8 cellular contexts compared by ENCODE assay signal in the genomic region with DNA sequence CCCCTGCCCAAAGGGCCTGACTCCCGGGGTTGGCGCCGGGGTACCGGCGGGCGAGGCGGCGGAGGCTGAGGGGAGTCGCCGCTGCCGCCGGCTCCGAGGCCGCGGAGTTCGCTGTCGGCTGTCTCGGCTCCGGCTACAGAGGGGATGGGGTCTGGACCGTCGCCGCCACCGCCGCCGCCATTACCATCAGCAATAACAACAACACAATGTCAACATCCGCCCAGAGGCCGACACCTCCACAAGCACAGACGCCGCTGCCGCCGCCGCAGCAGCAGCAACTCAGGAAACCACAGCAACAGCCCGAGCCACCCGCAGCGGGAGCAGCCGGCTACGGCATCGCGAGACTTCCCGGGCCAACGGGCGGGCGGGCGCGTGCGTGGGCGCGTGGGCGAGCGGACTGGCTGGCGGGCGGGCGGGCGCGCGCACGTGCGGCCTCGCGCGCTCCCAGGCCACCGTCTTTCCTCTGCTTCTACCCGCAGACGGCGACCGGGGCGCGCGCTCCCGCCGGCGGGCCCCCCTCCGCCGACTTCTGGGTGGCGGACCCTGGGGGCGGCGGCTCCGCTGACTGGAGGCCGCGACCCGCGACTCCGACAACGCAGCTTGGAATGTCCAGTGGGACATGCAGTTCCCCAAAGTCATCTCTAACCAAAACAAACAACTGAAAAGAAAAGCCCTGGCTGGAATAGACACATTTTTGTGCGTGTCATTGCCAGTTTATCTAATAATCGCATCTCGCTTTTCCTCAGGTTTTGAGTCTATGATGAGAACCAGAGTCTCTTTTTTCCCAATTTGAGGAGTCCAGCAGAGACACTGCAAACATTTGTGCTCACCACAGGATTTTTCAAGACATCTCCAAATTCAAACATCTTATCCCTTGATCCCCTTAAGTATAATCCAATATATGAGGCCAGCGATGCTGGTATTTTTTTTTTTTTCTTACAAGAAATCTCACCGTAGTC. TPM values are rescaled to one million over a fixed set of nuclear protein-coding genes. Genes with fewer than 3 reads are reported as not detected.
DNase-seq lines count a peak whose midpoint lies in the region; ATAC-seq and TF ChIP-seq lines count a peak whose summit lies in the region.

A gene (minus strand): TSS at position 289 of the 959 bp plus-strand sequence. CDS start 305 bp downstream, outside the sequence.

- H3K4me2 ChIP-seq in skeletal muscle satellite cell (ENCODE audit: low read length), result peak within 1 kb of the TSS; percentile 88

- POLR2A ChIA-PET in AG04449 (lab: Yijun Ruan, JAX), result interaction anchor here (1.0 kb wide), 1 partner anchor 376 kb away, joined by 3 read pairs; no protein-coding TSS in a partner anchor

- peaks cover 7% of the 10 kb centered on the region for H3K27me3 ChIP-seq in iPS-18a (ENCODE audit: control insufficient read depth, insufficient read depth, low read length)
- H3K27me3 ChIP-seq in skeletal muscle satellite cell (ENCODE audit: control insufficient read depth, insufficient read depth, low read length), result no peaks in the 10 kb centered on the region

- in situ Hi-C loops in T47D (cut with HindIII; ENCODE audit: low pct_unique_long_range_greater_than_20kb, low sequenced_read_pairs), result no loop called here

- peaks cover 26% of the 10 kb centered on the region for H3K4me1 ChIP-seq in iPS-18a (ENCODE audit: control insufficient read depth, low read depth, low read length)
- H3K4me1 ChIP-seq in skeletal muscle satellite cell (ENCODE audit: control insufficient read depth, insufficient read depth, low read length), result peaks cover 53% of the 10 kb centered on the region

- no peak for TF ChIP-seq CTCF in AG04449 (IDR thresholded peaks at IDR 0.05; ENCODE audit: insufficient read depth, low read length, missing control alignments)
- TF ChIP-seq CTCF in VCaP (conservative IDR thresholded peaks at IDR 0.05), result no peak

- ATAC-seq in GM18907 (IDR thresholded peaks at IDR 0.05; ENCODE audit: unreplicated experiment) (peak; percentile 96), HG03139 (IDR thresholded peaks at IDR 0.05; ENCODE audit: unreplicated experiment) (peak; percentile 93)

- peak within 1 kb of the TSS; percentile 82 for H3K9ac ChIP-seq in iPS-18a (ENCODE audit: low read length)
- H3K9ac ChIP-seq in skeletal muscle satellite cell (ENCODE audit: low read depth, low read length), result peak within 1 kb of the TSS; percentile 99

- H3K9me3 ChIP-seq in iPS-18a (ENCODE audit: control insufficient read depth, low read depth, low read length) (no peaks in the 10 kb centered on the region), skeletal muscle satellite cell (replicated peaks; ENCODE audit: low read length) (no peaks in the 10 kb centered on the region)

- no peaks in the 10 kb centered on the region for H3K36me3 ChIP-seq in iPS-18a (ENCODE audit: control insufficient read depth, low read depth, low read length)
- no peaks in the 10 kb centered on the region for H3K36me3 ChIP-seq in skeletal muscle satellite cell (ENCODE audit: insufficient read depth, low read length)

- CTCF ChIA-PET in AG04449 (lab: Yijun Ruan, JAX), result interaction anchor here (1.6 to 2.6 kb wide), 4 partner anchors 11 to 169 kb away, joined by 4 to 10 read pairs (median 5); no protein-coding TSS in a partner anchor

- H3K4me3 ChIP-seq in AG04449 (ENCODE audit: low read depth, low read length) (peak within 1 kb of the TSS; percentile 87), iPS-18a (ENCODE audit: low read length) (peak within 1 kb of the TSS; percentile 88), skeletal muscle satellite cell (ENCODE audit: low read length) (peak within 1 kb of the TSS; percentile 81)

- H3K27ac ChIP-seq in VCaP (peak within 1 kb of the TSS; percentile 96), iPS-18a (ENCODE audit: low read length) (no peak within 1 kb of the TSS)

- DNase-seq in AG04449 (ENCODE audit: low read depth, low spot score), result no peak
- peak; percentile 94 for DNase-seq in NCI-H2227 (lab: John Stamatoyannopoulos, UW; ENCODE audit: unreplicated experiment)
- DNase-seq in T47D (ENCODE audit: low read depth in 1 of 2, low spot score in 1 of 2), result peak; percentile 73 to 92

RNA-seq across cellular contexts. Expression of the gene that starts here (rescaled TPM):
- 35.2 and 49.1 TPM in 2 replicates for total RNA-seq in skeletal muscle satellite cell (2012; rRNA removed)
